Comparison of ENCODE assay signal across 17 cellular contexts in the genomic region with DNA sequence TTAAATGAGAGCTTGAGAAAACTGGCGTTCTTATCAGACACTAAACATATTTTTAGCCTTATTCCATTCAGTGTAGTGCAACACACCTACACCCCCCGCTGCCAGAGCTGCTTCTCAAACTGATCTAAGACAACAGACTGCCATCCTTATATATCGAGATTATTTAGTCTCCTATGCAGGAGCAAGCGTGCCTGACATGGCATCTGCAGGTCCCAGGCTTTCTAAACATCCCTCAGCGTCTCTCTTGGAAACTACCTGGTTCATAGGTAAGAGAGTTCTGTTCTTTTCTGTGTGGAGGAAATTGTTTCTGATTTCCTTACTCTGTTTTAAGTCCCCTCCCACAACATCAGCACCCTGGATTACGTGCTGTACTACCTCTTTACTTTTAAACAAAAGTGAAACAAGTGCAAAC.
DNase-seq lines count a peak whose midpoint lies in the region; ATAC-seq, FAIRE-seq and TF ChIP-seq lines count a peak whose summit lies in the region.
"Had no signal": no experiment of that assay in that cellular context is flagged by ENCODE, and none has a peak within 500 bp of the region (broad histone marks: within the 10 kb centered on the region; RNA-seq: fewer than 3 reads in every experiment).

No MANE protein-coding gene starts in this region.

- H3K27me3 ChIP-seq in H1 (replicated peaks in 1 of 4; ENCODE audit: control insufficient read depth in 3 of 4, extremely low read depth in 1 of 4, insufficient read depth in 3 of 4, low read length in 3 of 4) (peaks cover 0 to 1% (median 0%) of the 10 kb centered on the region in 4 experiments; a peak in 1 of 7 replicates), trophoblast cell (ENCODE audit: insufficient read depth, low read length) (no peaks in the 10 kb centered on the region)
- H3K27me3 ChIP-seq: left lung had no signal

- CTCF ChIA-PET in H1 (lab: Charles Lee; ENCODE audit: partially characterized antibody) = no interaction called here

- no peak overlapping the region for H4K5ac ChIP-seq in H1 (ENCODE audit: insufficient read length, low read depth, low read length)

- no peaks in the 10 kb centered on the region for H4K20me1 ChIP-seq in H1 (replicated peaks in 1 of 2; ENCODE audit: control insufficient read depth in 1 of 2, insufficient read depth in 2 of 2, low read length in 2 of 2)

- H2AK5ac ChIP-seq in H1 (ENCODE audit: low read depth, low read length) (no peak overlapping the region), trophoblast cell (ENCODE audit: low read length) (no peak overlapping the region)

- peaks cover 0 to 16% (median 2%) of the 10 kb centered on the region in 4 experiments; a peak in 3 of 7 replicates for H3K4me1 ChIP-seq in H1 (replicated peaks in 1 of 4; ENCODE audit: control insufficient read depth in 3 of 4, insufficient read depth in 4 of 4, low read length in 3 of 4)
- peaks cover 0 to 2% of the 10 kb centered on the region in 2 experiments for H3K4me1 ChIP-seq in trophoblast cell (ENCODE audit: control insufficient read depth in 1 of 2, insufficient read depth in 2 of 2, low read length in 2 of 2)
- H3K4me1 ChIP-seq: esophagus squamous epithelium, left lung had no signal

- H3K4me2 ChIP-seq in H1 (ENCODE audit: insufficient read depth in 1 of 2, low read depth in 2 of 2, low read length in 2 of 2) (no peak overlapping the region), trophoblast cell (ENCODE audit: low read length) (no peak overlapping the region)

- no peaks in the 10 kb centered on the region for H3K9me3 Mint-ChIP-seq in activated T-cell treated with anti-CD3 and anti-CD28 coated beads, Interleukin-2, amount 50 U/mL, for 72 hours
- H3K9me3 Mint-ChIP-seq: dendritic cell treated with granulocyte-macrophage colony-stimulating factor and Interleukin-4, amounts not matched to agents 40 ng/mL and 50 ng/mL, for 4 days had no signal

- no peak overlapping the region for H4K12ac ChIP-seq in trophoblast cell (ENCODE audit: low read depth, low read length)

- H3K79me2 ChIP-seq in H1 (ENCODE audit: control insufficient read depth in 1 of 2, insufficient read depth in 2 of 2, low read length in 2 of 2) (no peaks in the 10 kb centered on the region), trophoblast cell (ENCODE audit: control insufficient read depth, insufficient read depth, low read length, poor library complexity) (no peaks in the 10 kb centered on the region)

- peak overlapping the region; percentile 13 for H4K91ac ChIP-seq in H1 (replicated peaks; ENCODE audit: insufficient read length, low read length)
- no peak overlapping the region for H4K91ac ChIP-seq in trophoblast cell (ENCODE audit: low read depth, low read length)

- TF ChIP-seq CTCF in H1 (IDR thresholded peaks at IDR 0.05; ENCODE audit: control extremely low read depth in 1 of 3, insufficient read depth in 1 of 3, low read depth in 1 of 3, low read length in 3 of 3) = no peak

- 80% methylated on average over 6 of the region's 6 CpGs; no CpG with 5 or more reads in 1 of the 2 experiments for WGBS in H1 (ENCODE audit: extremely low coverage in 1 of 2, insufficient coverage in 1 of 2, insufficient read length in 1 of 2, insufficient replicate concordance in 2 of 2, low coverage in 1 of 2, low lambda C conversion rate in 2 of 2, missing lambda C conversion rate in 1 of 2), 2 experiments
- no CpG with 5 or more reads among the region's 6 CpGs for WGBS in trophoblast cell (ENCODE audit: extremely low coverage, insufficient coverage, insufficient read length)

- H3K27me3 Mint-ChIP-seq in activated T-cell treated with anti-CD3 and anti-CD28 coated beads, Interleukin-2, amount 50 U/mL, for 72 hours (ENCODE audit: low read depth) = peaks cover 25% of the 10 kb centered on the region
- H3K27me3 Mint-ChIP-seq: dendritic cell treated with granulocyte-macrophage colony-stimulating factor and Interleukin-4, amounts not matched to agents 40 ng/mL and 50 ng/mL, for 4 days had no signal

- H3K14ac ChIP-seq in H1 (ENCODE audit: insufficient read length) (no peak overlapping the region), trophoblast cell (ENCODE audit: low read length) (no peak overlapping the region)

- H3K36me3 Mint-ChIP-seq in activated T-cell treated with anti-CD3 and anti-CD28 coated beads, Interleukin-2, amount 50 U/mL, for 72 hours (ENCODE audit: insufficient read depth in 2 of 2) = no peaks in the 10 kb centered on the region
- H3K36me3 Mint-ChIP-seq: naive thymus-derived CD4-positive, alpha-beta T cell had no signal

- H3K79me1 ChIP-seq in H1 (ENCODE audit: low read depth, low read length) (no peaks in the 10 kb centered on the region), trophoblast cell (ENCODE audit: low read length) (no peaks in the 10 kb centered on the region)

- no peaks in the 10 kb centered on the region for H3K36me3 ChIP-seq in H1 (ENCODE audit: control insufficient read depth in 2 of 4, insufficient read depth in 4 of 4, low read length in 3 of 4)
- no peaks in the 10 kb centered on the region for H3K36me3 ChIP-seq in trophoblast cell (ENCODE audit: control insufficient read depth in 1 of 2, insufficient read depth in 2 of 2, low read length in 2 of 2)
- H3K36me3 ChIP-seq: esophagus squamous epithelium, left lung had no signal

- no peak overlapping the region for H2BK120ac ChIP-seq in H1 (replicated peaks; ENCODE audit: low read depth, low read length)
- no peak overlapping the region for H2BK120ac ChIP-seq in trophoblast cell (ENCODE audit: insufficient read depth, low read length, poor library complexity)

- no peak overlapping the region for H2BK15ac ChIP-seq in H1 (ENCODE audit: low read length)

- H3K4me3 ChIP-seq in H1 (ENCODE audit: extremely low read depth in 1 of 4, insufficient read depth in 2 of 4, low read depth in 3 of 4, low read length in 4 of 4) (no peak overlapping the region), trophoblast cell (ENCODE audit: low read depth, low read length) (no peak overlapping the region)
- H3K4me3 ChIP-seq: esophagus squamous epithelium, left lung, SK-N-MC had no signal

- H3K9me3 ChIP-seq in H1 (ENCODE audit: insufficient read depth in 2 of 2, low read depth in 1 of 2, low read length in 1 of 2) = no peaks in the 10 kb centered on the region
- H3K9me3 ChIP-seq in trophoblast cell (ENCODE audit: insufficient read depth, low read depth, low read length) = no peaks in the 10 kb centered on the region
- H3K9me3 ChIP-seq: esophagus squamous epithelium, left lung had no signal

- POLR2A ChIA-PET in H1 (lab: Charles Lee; ENCODE audit: partially characterized antibody) = interaction anchor here (0.7 kb wide), 2 partner anchors 77 to 167 kb away, joined by 3 to 5 read pairs; no protein-coding TSS in a partner anchor

- FAIRE-seq in H1 (lab: Jason Lieb, UNC) = no peak
- FAIRE-seq: astrocyte had no signal

- no peaks in the 10 kb centered on the region for H3K4me1 Mint-ChIP-seq in activated T-cell treated with anti-CD3 and anti-CD28 coated beads, Interleukin-2, amount 50 U/mL, for 72 hours (ENCODE audit: low read depth)
- H3K4me1 Mint-ChIP-seq: naive thymus-derived CD4-positive, alpha-beta T cell had no signal

- no peak overlapping the region for H3K56ac ChIP-seq in H1 (replicated peaks; ENCODE audit: insufficient read length, low read depth, low read length)

- no peak for TF ChIP-seq RAD21 in H1 (IDR thresholded peaks at IDR 0.05 in 1 of 2, conservative IDR thresholded peaks at IDR 0.05 in 1 of 2; ENCODE audit: low read depth in 2 of 2, low read length in 2 of 2)

- H2BK20ac ChIP-seq in H1 (ENCODE audit: low read length) = no peak overlapping the region

- no peak overlapping the region; the same call in 1 of the 2 replicates for H2AFZ ChIP-seq in H1 (ENCODE audit: low read length)
- no peak overlapping the region for H2AFZ ChIP-seq in trophoblast cell (ENCODE audit: insufficient read depth, low read length, poor library complexity)

- no peak overlapping the region for H3K4me3 Mint-ChIP-seq in activated T-cell treated with anti-CD3 and anti-CD28 coated beads, Interleukin-2, amount 50 U/mL, for 72 hours
- H3K4me3 Mint-ChIP-seq: dendritic cell treated with granulocyte-macrophage colony-stimulating factor and Interleukin-4, amounts not matched to agents 40 ng/mL and 50 ng/mL, for 4 days; naive thymus-derived CD4-positive, alpha-beta T cell had no signal

- no peak overlapping the region for H3K18ac ChIP-seq in H1 (ENCODE audit: extremely low read depth, low read length)
- H3K18ac ChIP-seq in trophoblast cell (ENCODE audit: low read length) = no peak overlapping the region

- H3K27ac Mint-ChIP-seq in activated T-cell treated with anti-CD3 and anti-CD28 coated beads, Interleukin-2, amount 50 U/mL, for 72 hours = no peak overlapping the region
- H3K27ac Mint-ChIP-seq: dendritic cell treated with granulocyte-macrophage colony-stimulating factor and Interleukin-4, amounts not matched to agents 40 ng/mL and 50 ng/mL, for 4 days; naive thymus-derived CD4-positive, alpha-beta T cell had no signal

- H2BK5ac ChIP-seq in H1 (ENCODE audit: low read depth, low read length) (no peak overlapping the region), trophoblast cell (ENCODE audit: low read depth, low read length, poor library complexity) (no peak overlapping the region)

- DNase-seq in NCI-H69 (lab: John Stamatoyannopoulos, UW) = peak; percentile 1
- no peak for DNase-seq in H1 (ENCODE audit: low read depth in 1 of 2, low spot score in 2 of 2)
- peak; percentile 19 to 23 for DNase-seq in trophoblast cell
- DNase-seq in activated CD4-positive, alpha-beta T cell treated with anti-CD3 and anti-CD28 coated beads, Interleukin-2, amount 50 U/mL, for 48 hours = no peak
- DNase-seq in activated T-cell treated with anti-CD3 and anti-CD28 coated beads, Interleukin-2, amount 50 U/mL, for 72 hours = no peak
- DNase-seq: activated CD8-positive, alpha-beta memory T cell treated with anti-CD3 and anti-CD28 coated beads for 24 hours; activated effector memory CD4-positive, alpha-beta T cell treated with Interleukin-2 at 50 U/mL for 16 hours; esophagus squamous epithelium; left lung; naive thymus-derived CD4-positive, alpha-beta T cell; retina had no signal

- H4K8ac ChIP-seq in H1 (ENCODE audit: extremely low read depth, insufficient read depth, low read length) (no peak overlapping the region), trophoblast cell (ENCODE audit: low read depth, low read length) (no peak overlapping the region)

- TF ChIP-seq POLR2A in H1 (IDR thresholded peaks at IDR 0.05; ENCODE audit: control extremely low read depth in 1 of 2, low read depth in 2 of 2, low read length in 2 of 2) = no peak

- H3K9ac ChIP-seq in H1 (replicated peaks in 1 of 4; ENCODE audit: extremely low read depth in 1 of 4, low read depth in 3 of 4, low read length in 3 of 4) = no peak overlapping the region
- no peak overlapping the region for H3K9ac ChIP-seq in trophoblast cell (ENCODE audit: low read length)

- H3K27ac ChIP-seq in H1 (ENCODE audit: low read depth, low read length) = no peak overlapping the region
- no peak overlapping the region for H3K27ac ChIP-seq in trophoblast cell (ENCODE audit: low read depth, low read length)
- H3K27ac ChIP-seq: esophagus squamous epithelium, left lung, SK-N-MC had no signal

- TF ChIP-seq EP300 in H1 (IDR thresholded peaks at IDR 0.05; ENCODE audit: borderline replicate concordance in 1 of 2, low read depth in 2 of 2, low read length in 2 of 2) = no peak

- no peak overlapping the region for H2BK12ac ChIP-seq in H1 (ENCODE audit: low read depth, low read length)
- no peak overlapping the region for H2BK12ac ChIP-seq in trophoblast cell (ENCODE audit: low read length)

- H3K4ac ChIP-seq in H1 (replicated peaks; ENCODE audit: insufficient read length, low read depth, low read length) (no peak overlapping the region), trophoblast cell (ENCODE audit: low read depth, low read length) (no peak overlapping the region)

- H3K23ac ChIP-seq in H1 (ENCODE audit: insufficient read length) (no peak overlapping the region), trophoblast cell (ENCODE audit: low read length) (no peak overlapping the region)

- ATAC-seq in GM18867 (IDR thresholded peaks at IDR 0.05; ENCODE audit: unreplicated experiment) (peak; percentile 52), GM21528 (IDR thresholded peaks at IDR 0.05; ENCODE audit: low FRiP score, unreplicated experiment) (no peak), GM21381 (IDR thresholded peaks at IDR 0.05; ENCODE audit: unreplicated experiment) (no peak)
- ATAC-seq in activated T-cell treated with anti-CD3 and anti-CD28 coated beads, Interleukin-2, amount 50 U/mL, for 72 hours (replicated peaks in 1 of 2) = no peak
- ATAC-seq: left lung; naive thymus-derived CD4-positive, alpha-beta T cell had no signal

- no peaks in the 10 kb centered on the region for H3K23me2 ChIP-seq in H1 (ENCODE audit: low read depth, low read length)

Comparison
In these comparisons a context has a peak if more than half of its experiments do, and no peak if none do; other contexts are left out.
1. DNase-seq: peak in NCI-H69 (single experiment) and trophoblast cell (2 of 2); none in H1 (0 of 2), activated CD4-positive, alpha-beta T cell treated with anti-CD3 and anti-CD28 coated beads, Interleukin-2, amount 50 U/mL, for 48 hours (0 of 2) and activated T-cell treated with anti-CD3 and anti-CD28 coated beads, Interleukin-2, amount 50 U/mL, for 72 hours (0 of 2).